In genomic region chr2:58812766-58813344, GRCh38 we compare ENCODE assay signal across 14 cellular contexts.
DNase-seq lines count a peak whose midpoint lies in the region; ATAC-seq and TF ChIP-seq lines count a peak whose summit lies in the region.
"Had no signal": no experiment of that assay in that cellular context is flagged by ENCODE, and none has a peak within 500 bp of the region (broad histone marks: within the 10 kb centered on the region; RNA-seq: fewer than 3 reads in every experiment).

No MANE protein-coding gene starts in this region.

- H3K27ac Mint-ChIP-seq in CD4-positive, alpha-beta T cell = no peak overlapping the region
- H3K27ac Mint-ChIP-seq: CD8-positive, alpha-beta T cell had no signal

- H3K4me1 Mint-ChIP-seq in CD4-positive, alpha-beta T cell (ENCODE audit: low read depth) = no peaks in the 10 kb centered on the region

- CTCF ChIA-PET in CD4-positive, alpha-beta T cell (lab: Charles Lee) = no interaction called here

- H3K36me3 Mint-ChIP-seq in CD4-positive, alpha-beta T cell (ENCODE audit: low read depth) = no peaks in the 10 kb centered on the region
- H3K36me3 Mint-ChIP-seq: CD8-positive, alpha-beta T cell had no signal

- no peak for ATAC-seq in CD4-positive, alpha-beta T cell (ENCODE audit: poor library complexity)
- ATAC-seq: CD8-positive, alpha-beta T cell had no signal

- no peak for TF ChIP-seq CTCF in CD4-positive, alpha-beta T cell (IDR thresholded peaks at IDR 0.05)
- no peak for TF ChIP-seq CTCF in GM13977 (IDR thresholded peaks at IDR 0.05; ENCODE audit: extremely low read depth, insufficient read depth, missing control alignments)

- in situ Hi-C loops in GM13977 (cut with MboI; ENCODE audit: low pct_unique_long_range_greater_than_20kb, low sequenced_read_pairs, unreplicated experiment) = no loop called here

- H3K27me3 ChIP-seq in CD4-positive, alpha-beta T cell (ENCODE audit: control insufficient read depth, insufficient read depth, low read length) = no peaks in the 10 kb centered on the region

- H3K27me3 Mint-ChIP-seq in CD4-positive, alpha-beta T cell = no peaks in the 10 kb centered on the region

- no peak overlapping the region for H3K27ac ChIP-seq in CD4-positive, alpha-beta T cell (ENCODE audit: low read depth, low read length)
- H3K27ac ChIP-seq: PC-9 had no signal

- H3K4me3 Mint-ChIP-seq in CD4-positive, alpha-beta T cell = no peak overlapping the region
- H3K4me3 Mint-ChIP-seq: CD8-positive, alpha-beta T cell had no signal

- POLR2A ChIA-PET in CD4-positive, alpha-beta T cell (lab: Charles Lee) = interaction anchor here (0.8 kb wide), 1 partner anchor 9 kb away, joined by 3 read pairs; no protein-coding TSS in a partner anchor

- DNase-seq in A172 (ENCODE audit: low spot score) = peak; percentile 10
- DNase-seq in COR-L47 (lab: John Stamatoyannopoulos, UW) = peak; percentile 58
- peak; percentile 86 for DNase-seq in NCI-H146 treated with DMSO at 0.1 percent for 48 hours (lab: John Stamatoyannopoulos, UW; ENCODE audit: unreplicated experiment)
- peak; percentile 17 to 38 for DNase-seq in NCI-H446 (lab: John Stamatoyannopoulos, UW)
- no peak for DNase-seq in GF-D8 (lab: John Stamatoyannopoulos, UW)
- DNase-seq in CD4-positive, alpha-beta T cell = no peak
- DNase-seq in GM13977 (ENCODE audit: low spot score) = no peak
- DNase-seq: CD8-positive, alpha-beta T cell; GOT3; KBM-7; MV-4-11; NCI-H1694 treated with DMSO at 0.1 percent for 48 hours; PC-9; T-helper 9 cell had no signal

- no peaks in the 10 kb centered on the region for H3K9me3 ChIP-seq in CD4-positive, alpha-beta T cell (ENCODE audit: control insufficient read depth, low read length)

- H3K9me3 Mint-ChIP-seq in CD4-positive, alpha-beta T cell = no peaks in the 10 kb centered on the region
- H3K9me3 Mint-ChIP-seq: CD8-positive, alpha-beta T cell had no signal

- intact Hi-C loops in CD4-positive, alpha-beta T cell (cut with DNase I, micrococcal nuclease) = no loop called here

Comparison
In these comparisons a context has a peak if more than half of its experiments do, and no peak if none do; other contexts are left out.
1. DNase-seq: peak in A172 (single experiment), COR-L47 (single experiment), NCI-H146 treated with DMSO at 0.1 percent for 48 hours (single experiment) and NCI-H446 (2 of 2); none in GF-D8 (single experiment), CD4-positive, alpha-beta T cell (0 of 10) and GM13977 (single experiment).